In genomic region chr19:39078436-39079200, GRCh38 we compare ENCODE assay signal across 2 cellular contexts.
TF ChIP-seq lines count a peak whose summit lies in the region.

No MANE protein-coding gene starts in this region.

TF ChIP-seq in HepG2, 621 proteins besides CTCF, POLR2A, EP300 and RAD21:
- TF ChIP-seq ZNF629 (CRISPR knock-in tag; conservative IDR thresholded peaks at IDR 0.05) (peak; percentile 73), RARA (CRISPR knock-in tag; IDR thresholded peaks at IDR 0.05) (no peak)
TF ChIP-seq in HepG2: peak in this region for 1.

TF ChIP-seq in K562, 482 proteins besides CTCF, POLR2A, EP300 and RAD21:
- no peak for TF ChIP-seq ZBTB17 (CRISPR knock-in tag; IDR thresholded peaks at IDR 0.05)
- TF ChIP-seq BCOR (IDR thresholded peaks at IDR 0.05) = peak; percentile 55
- TF ChIP-seq KDM1A (IDR thresholded peaks at IDR 0.05) = peak; percentile 31 to 37; a peak in 2 of 4 replicates
- peak in 1 of 2 experiments; percentile 34; a peak in 1 of 4 replicates for TF ChIP-seq RCOR1 (IDR thresholded peaks at IDR 0.05; ENCODE audit: borderline replicate concordance in 1 of 2, low read depth in 2 of 2, low read length in 2 of 2)
- peak; percentile 93 for TF ChIP-seq RBM25 (IDR thresholded peaks at IDR 0.05; ENCODE audit: low read depth, low read length, severe bottlenecking)
- peak; percentile 29 for TF ChIP-seq CHD4 (IDR thresholded peaks at IDR 0.05; ENCODE audit: insufficient read depth, insufficient replicate concordance, low read depth, low read length, poor library complexity, severe bottlenecking)
- TF ChIP-seq ARHGAP35 (IDR thresholded peaks at IDR 0.05; ENCODE audit: partially characterized antibody) = no peak
